Comparison of ENCODE assay signal across 1 cellular context in genomic region chr12:94147991-94148840, GRCh38.
TF ChIP-seq lines count a peak whose summit lies in the region.

PLXNC1 (plus strand) TSS chr12:94148577; CDS start chr12:94148972, 395 bp downstream.

TF ChIP-seq in HepG2, 621 proteins besides CTCF, POLR2A, EP300 and RAD21 (continued from another document):
- TF ChIP-seq ARHGAP35 (CRISPR knock-in tag; IDR thresholded peaks at IDR 0.05; ENCODE audit: borderline replicate concordance) (no peak), ZKSCAN5 (CRISPR knock-in tag; IDR thresholded peaks at IDR 0.05) (no peak)
